ENCODE assay signal across 25 cellular contexts in the genomic region with DNA sequence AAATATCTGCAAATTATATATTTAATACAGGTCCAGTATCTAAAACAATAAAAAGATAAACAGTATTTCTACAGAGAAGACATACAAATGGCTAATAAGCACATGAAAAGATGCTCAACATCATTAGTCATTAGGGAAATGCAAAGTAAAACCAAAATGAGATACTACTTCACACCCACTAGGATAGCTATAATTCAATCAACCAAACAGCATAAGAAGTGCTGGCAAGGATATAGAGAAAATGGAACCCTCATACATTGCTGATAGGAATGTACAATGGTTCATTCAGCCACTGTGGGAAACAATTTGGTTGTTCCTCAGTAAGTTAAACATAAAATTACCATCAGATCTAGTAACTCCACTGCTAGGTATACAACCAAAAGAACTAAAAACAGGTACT.
"Had no signal": no experiment of that assay in that cellular context is flagged by ENCODE, and none has a peak within 500 bp of the region (broad histone marks: within the 10 kb centered on the region; RNA-seq: fewer than 3 reads in every experiment).

No MANE protein-coding gene starts in this region.

- H3K27ac Mint-ChIP-seq: activated naive CD4-positive, alpha-beta T cell treated with anti-CD3 and anti-CD28 coated beads, Interleukin-2, amount 10 ng/mL, durations not matched to agents 7 days and 5 days; effector memory CD8-positive, alpha-beta T cell had no signal

- H3K9me3 ChIP-seq: ascending aorta, esophagus muscularis mucosa, mucosa of descending colon, sigmoid colon, SK-N-SH, testis, upper lobe of left lung had no signal

- H3K4me1 ChIP-seq: testis had no signal

- H3K27ac ChIP-seq: ascending aorta, brain microvascular endothelial cell, esophagus muscularis mucosa, sigmoid colon, testis had no signal

- H3K36me3 Mint-ChIP-seq: activated naive CD4-positive, alpha-beta T cell treated with anti-CD3 and anti-CD28 coated beads, Interleukin-2, amount 10 ng/mL, durations not matched to agents 7 days and 5 days had no signal

- DNase-seq: activated CD4-positive, alpha-beta T cell treated with anti-CD3 and anti-CD28 coated beads, Interleukin-2, amount 50 U/mL, for 48 hours; activated effector memory CD4-positive, alpha-beta T cell treated with anti-CD3 and anti-CD28 coated beads, Interleukin-2, amount 50 U/mL, for 16 hours; activated naive CD4-positive, alpha-beta T cell treated with anti-CD3 and anti-CD28 coated beads, Interleukin-2, amount 10 ng/mL, durations not matched to agents 7 days and 5 days; activated T-cell treated with anti-CD3 and anti-CD28 coated beads, Interleukin-2, amount 50 U/mL, for 72 hours; brain microvascular endothelial cell; caudate nucleus; dorsolateral prefrontal cortex; effector memory CD8-positive, alpha-beta T cell; glutamatergic neuron; hippocampal formation; mesendoderm; mucosa of descending colon; occipital lobe; retina; sigmoid colon; SK-N-SH; stimulated activated CD4-positive, alpha-beta T cell treated with anti-CD3 and anti-CD28 coated beads, Interleukin-2, amount 100 ng/mL, for 48 hours; stimulated activated CD8-positive, alpha-beta memory T cell treated with anti-CD3 and anti-CD28 coated beads, Interleukin-4, amount 100 ng/mL, for 48 hours; stimulated activated naive CD4-positive, alpha-beta T cell; testis; upper lobe of left lung had no signal

- FAIRE-seq: frontal cortex had no signal

- H3K27me3 ChIP-seq: ascending aorta, brain microvascular endothelial cell, dorsolateral prefrontal cortex, esophagus muscularis mucosa, sigmoid colon, testis, upper lobe of left lung had no signal

- H3K27me3 Mint-ChIP-seq: activated naive CD4-positive, alpha-beta T cell treated with anti-CD3 and anti-CD28 coated beads, Interleukin-2, amount 10 ng/mL, durations not matched to agents 7 days and 5 days; effector memory CD8-positive, alpha-beta T cell had no signal

- H3K36me3 ChIP-seq: ascending aorta, brain microvascular endothelial cell, esophagus muscularis mucosa, sigmoid colon had no signal

- H3K4me3 Mint-ChIP-seq: activated naive CD4-positive, alpha-beta T cell treated with anti-CD3 and anti-CD28 coated beads, Interleukin-2, amount 10 ng/mL, durations not matched to agents 7 days and 5 days; activated T-cell treated with anti-CD3 and anti-CD28 coated beads, Interleukin-2, amount 50 U/mL, for 72 hours; effector memory CD8-positive, alpha-beta T cell had no signal

- H3K9me3 Mint-ChIP-seq: activated naive CD4-positive, alpha-beta T cell treated with anti-CD3 and anti-CD28 coated beads, Interleukin-2, amount 10 ng/mL, durations not matched to agents 7 days and 5 days; activated T-cell treated with anti-CD3 and anti-CD28 coated beads, Interleukin-2, amount 50 U/mL, for 72 hours; effector memory CD8-positive, alpha-beta T cell had no signal

- ATAC-seq: activated T-cell treated with anti-CD3 and anti-CD28 coated beads, Interleukin-2, amount 50 U/mL, for 72 hours; effector memory CD8-positive, alpha-beta T cell; mucosa of descending colon had no signal

- H3K4me3 ChIP-seq: ascending aorta, dorsolateral prefrontal cortex, esophagus muscularis mucosa, mucosa of descending colon, sigmoid colon, smooth muscle cell, testis, upper lobe of left lung had no signal
